In genomic region chr9:111411266-111411665, GRCh38 we compare ENCODE assay signal across 13 cellular contexts.
DNase-seq lines count a peak whose midpoint lies in the region; ATAC-seq, FAIRE-seq and TF ChIP-seq lines count a peak whose summit lies in the region.
"Had no signal": no experiment of that assay in that cellular context is flagged by ENCODE, and none has a peak within 500 bp of the region (broad histone marks: within the 10 kb centered on the region; RNA-seq: fewer than 3 reads in every experiment).

No MANE protein-coding gene starts in this region.

- TF ChIP-seq CTCF in epithelial cell of esophagus (IDR thresholded peaks at IDR 0.05; ENCODE audit: insufficient read depth, low read depth, low read length, missing control alignments) = no peak

- ATAC-seq in GM18861 (IDR thresholded peaks at IDR 0.05; ENCODE audit: unreplicated experiment) = no peak
- ATAC-seq: HCT116 had no signal

- FAIRE-seq in GM12891 (lab: Jason Lieb, UNC) = peak; percentile 23
- FAIRE-seq: A204.1 had no signal

- H3K4me3 ChIP-seq in epithelial cell of esophagus (ENCODE audit: low read length) = no peak overlapping the region

- no peak for TF ChIP-seq POLR2A in GM12891 (IDR thresholded peaks at IDR 0.05; ENCODE audit: low read depth, low read length)

- no peak for DNase-seq in GM12891 (ENCODE audit: insufficient read length, low spot score)
- peak; percentile 51 for DNase-seq in epithelial cell of esophagus (ENCODE audit: low read depth)
- no peak for DNase-seq in substantia nigra (lab: John Stamatoyannopoulos, UW)
- no peak for DNase-seq in T-helper 1 cell
- DNase-seq in 8988T = no peak
- DNase-seq: Calu3; CD4-positive, alpha-beta T cell; DMS 273 treated with DMSO at 0.1 percent for 48 hours had no signal

- H3K27ac ChIP-seq in angular gyrus (ENCODE audit: low read depth, low read length) (peak overlapping the region; percentile 77), substantia nigra (ENCODE audit: low read depth, low read length, poor library complexity, severe bottlenecking) (peak overlapping the region; percentile 89)
- H3K27ac ChIP-seq: HL-60 had no signal

TF ChIP-seq in GM12891, 5 proteins besides CTCF, POLR2A, EP300 and RAD21:
- TF ChIP-seq PAX5 (IDR thresholded peaks at IDR 0.05; ENCODE audit: insufficient read depth, low read length, severe bottlenecking) (no peak), TAF1 (IDR thresholded peaks at IDR 0.05; ENCODE audit: low read depth, low read length) (no peak), SPI1 (IDR thresholded peaks at IDR 0.05; ENCODE audit: low read depth, low read length) (no peak), POU2F2 (IDR thresholded peaks at IDR 0.05; ENCODE audit: low read depth, low read length) (no peak), POLR2AphosphoS5 (IDR thresholded peaks at IDR 0.05; ENCODE audit: low read depth, low read length) (no peak)
